In the genomic region with DNA sequence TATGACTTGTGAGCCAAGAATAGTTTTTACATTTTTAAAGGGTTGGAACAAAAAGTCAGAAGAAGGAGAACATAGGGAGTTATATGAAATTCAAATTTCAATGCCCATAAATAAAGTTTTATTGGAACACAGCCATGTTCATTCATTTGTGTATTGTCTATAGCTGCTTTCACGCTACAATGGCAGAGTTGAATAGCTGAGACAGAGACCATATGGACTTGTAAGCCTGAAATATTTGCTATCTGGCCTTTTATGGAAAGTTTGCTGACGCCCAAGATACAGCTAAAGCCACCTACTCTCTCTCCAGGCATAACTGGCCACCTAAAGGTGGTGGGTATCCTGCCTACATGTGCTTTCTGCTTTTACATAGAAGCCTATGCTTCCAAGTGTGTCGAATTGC, we compare ENCODE assay signal across 12 cellular contexts.
"Had no signal": no experiment of that assay in that cellular context is flagged by ENCODE, and none has a peak within 500 bp of the region (broad histone marks: within the 10 kb centered on the region; RNA-seq: fewer than 3 reads in every experiment).

No MANE protein-coding gene starts in this region.

- H3K36me3 ChIP-seq: ascending aorta, ovary had no signal

- H3K27ac ChIP-seq: ascending aorta, epithelial cell of prostate, ovary, skin epidermis had no signal

- H3K4me3 ChIP-seq: ascending aorta, coronary artery, ovary, skin epidermis had no signal

- ATAC-seq: activated CD4-positive, CD25-positive, alpha-beta regulatory T cell treated with anti-CD3 and anti-CD28 coated beads, Interleukin-2, amount 50 U/mL, for 24 hours; activated naive CD8-positive, alpha-beta T cell treated with anti-CD3 and anti-CD28 coated beads, Interleukin-2, amount 50 U/mL, for 24 hours; left colon had no signal

- DNase-seq: activated naive CD8-positive, alpha-beta T cell treated with anti-CD3 and anti-CD28 coated beads, Interleukin-2, amount 50 U/mL, for 24 hours; activated T-cell treated with anti-CD3 and anti-CD28 coated beads, Interleukin-2, amount 50 U/mL, for 48 hours; caudate nucleus; effector CD8-positive, alpha-beta T cell; immature natural killer cell; left colon; ovary had no signal

- H3K9me3 ChIP-seq: ascending aorta, ovary had no signal

- H3K27me3 ChIP-seq: ascending aorta, ovary had no signal
